8 cellular contexts compared by ENCODE assay signal in the genomic region with DNA sequence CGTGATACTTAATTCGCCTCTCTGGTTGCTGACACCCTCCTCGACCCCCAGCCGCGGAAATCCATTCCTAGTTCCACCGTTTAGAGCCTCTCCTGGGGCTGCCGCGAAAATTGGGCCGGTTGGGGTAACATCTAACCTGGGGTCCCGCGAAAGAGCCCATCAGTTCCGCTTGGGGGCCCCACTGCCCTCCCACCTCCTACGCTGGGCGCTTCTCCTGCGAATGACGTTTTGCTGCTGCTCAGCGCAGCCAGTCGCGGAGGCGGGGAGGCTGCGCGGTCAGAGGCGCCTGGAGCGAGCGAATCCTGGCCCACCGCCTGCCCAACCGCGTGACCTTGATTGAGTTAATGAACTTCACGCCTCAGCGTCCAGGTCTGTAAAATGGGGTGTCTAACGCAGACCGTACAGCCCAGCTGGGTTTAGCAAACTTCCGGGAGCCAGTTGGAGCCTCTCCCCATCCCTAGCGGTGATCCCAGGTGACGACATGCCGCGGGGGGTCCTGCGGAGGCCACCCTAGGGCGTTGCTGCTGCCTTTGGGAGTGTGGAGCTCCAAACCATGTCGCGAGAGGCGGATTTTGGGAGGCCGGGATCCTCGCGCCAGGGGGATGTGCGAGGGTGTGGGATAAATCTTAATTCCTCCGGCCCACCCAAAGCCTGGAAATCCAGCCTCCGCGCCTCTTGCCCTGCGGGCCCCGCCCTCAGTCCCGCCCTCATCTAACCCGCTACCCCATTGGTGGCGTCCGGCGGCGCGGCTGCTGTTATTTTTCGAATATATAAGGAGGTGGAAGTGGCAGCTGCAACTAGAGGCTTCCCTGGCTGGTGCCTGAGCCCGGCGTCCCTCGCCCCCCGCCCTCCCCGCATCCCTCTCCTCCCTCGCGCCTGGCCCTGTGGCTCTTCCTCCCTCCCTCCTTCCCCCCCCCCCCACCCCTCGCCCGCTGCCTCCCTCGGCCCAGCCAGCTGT. TPM values are rescaled to one million over a fixed set of nuclear protein-coding genes. Genes with fewer than 3 reads are reported as not detected.
DNase-seq lines count a peak whose midpoint lies in the region; ATAC-seq and TF ChIP-seq lines count a peak whose summit lies in the region.

CDC25B (plus strand) TSS at position 800 of the 958 bp plus-strand sequence. CDS start 222 bp downstream, outside the sequence.

- peak; percentile 38 for TF ChIP-seq CTCF in coronary artery (IDR thresholded peaks at IDR 0.05)

- H3K36me3 Mint-ChIP-seq in activated CD4-positive, alpha-beta T cell treated with anti-CD3 and anti-CD28 coated beads, Interleukin-2, amount 10 ng/mL, durations not matched to agents 24 days and 14 days (ENCODE audit: low read depth), result peaks cover 25% of the 10 kb centered on the region

- peak within 1 kb of the TSS; percentile 96 for H3K27ac Mint-ChIP-seq in activated CD4-positive, alpha-beta T cell treated with anti-CD3 and anti-CD28 coated beads, Interleukin-2, amount 10 ng/mL, durations not matched to agents 24 days and 14 days

- H3K4me3 ChIP-seq in BLaER1 treated with 17β-estradiol and CSF1 and Interleukin-3, amounts not matched to agents 10 nM and 100 nM, result peak within 1 kb of the TSS; percentile 66 to 90 (median 78)
- peak within 1 kb of the TSS; percentile 73 for H3K4me3 ChIP-seq in coronary artery

- H3K36me3 ChIP-seq in BLaER1 treated with 17β-estradiol and CSF1 and Interleukin-3, amounts not matched to agents 10 nM and 100 nM, result peaks cover 7 to 36% (median 24%) of the 10 kb centered on the region in 11 experiments; a peak in 21 of 22 replicates

- peak; percentile 98 for DNase-seq in NCI-H69 (lab: John Stamatoyannopoulos, UW)
- DNase-seq in activated CD4-positive, alpha-beta T cell treated with anti-CD3 and anti-CD28 coated beads, Interleukin-2, amount 10 ng/mL, durations not matched to agents 24 days and 14 days, result peak; percentile 96
- DNase-seq in coronary artery (ENCODE audit: low spot score), result peak; percentile 95
- DNase-seq in left lobe of liver (ENCODE audit: low spot score), result peak; percentile 93
- DNase-seq in stimulated activated CD4-positive, alpha-beta T cell treated with anti-CD3 and anti-CD28 coated beads, Interleukin-2, amount 100 ng/mL, for 48 hours, result peak; percentile 82 to 87

- intact Hi-C loops in activated CD4-positive, alpha-beta T cell treated with anti-CD3 and anti-CD28 coated beads, Interleukin-2, amount 10 ng/mL, durations not matched to agents 24 days and 14 days (cut with micrococcal nuclease), result loop anchor here (1.0 to 5.0 kb wide), 6 partner anchors 8 to 217 kb away; partner anchors contain the start of genes AP5S1 and MAVS

- ATAC-seq in GM19351 (IDR thresholded peaks at IDR 0.05; ENCODE audit: unreplicated experiment) (peak; percentile 73), HG03558 (IDR thresholded peaks at IDR 0.05; ENCODE audit: extremely low read depth, unreplicated experiment) (peak; percentile 37), left lobe of liver (peak; percentile 91)

- H3K4me1 ChIP-seq in BLaER1 treated with 17β-estradiol and CSF1 and Interleukin-3, amounts not matched to agents 10 nM and 100 nM, result peaks cover 40 to 58% (median 52%) of the 10 kb centered on the region in 10 experiments

- H3K4me2 ChIP-seq in BLaER1 treated with 17β-estradiol and CSF1 and Interleukin-3, amounts not matched to agents 10 nM and 100 nM, result peak within 1 kb of the TSS; percentile 89 to 100 (median 97)

- H3K27ac ChIP-seq in BLaER1 treated with 17β-estradiol and CSF1 and Interleukin-3, amounts not matched to agents 10 nM and 100 nM, result peak within 1 kb of the TSS; percentile 71 to 92 (median 88)
- peak within 1 kb of the TSS; percentile 93 for H3K27ac ChIP-seq in coronary artery

- H3K9ac ChIP-seq in BLaER1 treated with 17β-estradiol and CSF1 and Interleukin-3, amounts not matched to agents 10 nM and 100 nM, result peak within 1 kb of the TSS; percentile 82 to 92 (median 86)

- no peaks in the 10 kb centered on the region for H3K27me3 Mint-ChIP-seq in activated CD4-positive, alpha-beta T cell treated with anti-CD3 and anti-CD28 coated beads, Interleukin-2, amount 10 ng/mL, durations not matched to agents 24 days and 14 days

- no peaks in the 10 kb centered on the region for H3K9me3 ChIP-seq in BLaER1 treated with 17β-estradiol and CSF1 and Interleukin-3, amounts not matched to agents 10 nM and 100 nM (replicated peaks in 1 of 11)

- no peaks in the 10 kb centered on the region for H3K27me3 ChIP-seq in BLaER1 treated with 17β-estradiol and CSF1 and Interleukin-3, amounts not matched to agents 10 nM and 100 nM

- H3K4me3 Mint-ChIP-seq in activated CD4-positive, alpha-beta T cell treated with anti-CD3 and anti-CD28 coated beads, Interleukin-2, amount 10 ng/mL, durations not matched to agents 24 days and 14 days, result peak within 1 kb of the TSS; percentile 97

- peaks cover 44% of the 10 kb centered on the region for H3K4me1 Mint-ChIP-seq in activated CD4-positive, alpha-beta T cell treated with anti-CD3 and anti-CD28 coated beads, Interleukin-2, amount 10 ng/mL, durations not matched to agents 24 days and 14 days

- peaks cover 0 to 13% (median 0%) of the 10 kb centered on the region in 11 experiments; a peak in 5 of 22 replicates for H4K20me1 ChIP-seq in BLaER1 treated with 17β-estradiol and CSF1 and Interleukin-3, amounts not matched to agents 10 nM and 100 nM

- H3K9me3 Mint-ChIP-seq in activated CD4-positive, alpha-beta T cell treated with anti-CD3 and anti-CD28 coated beads, Interleukin-2, amount 10 ng/mL, durations not matched to agents 24 days and 14 days, result no peaks in the 10 kb centered on the region

RNA-seq across cellular contexts. Expression of gene CDC25B, which starts in this region (rescaled TPM):
- 70.7 and 75.5 TPM in 2 replicates for total RNA-seq in activated CD4-positive, alpha-beta T cell treated with anti-CD3 and anti-CD28 coated beads, Interleukin-2, amount 10 ng/mL, durations not matched to agents 24 days and 14 days
- total RNA-seq in left lobe of liver, result 12.4 TPM

Comparison
In these comparisons a context has a peak if more than half of its experiments do, and no peak if none do; other contexts are left out.
1. Peak in every context shown above with its lines: DNase-seq, ATAC-seq, H3K4me3 ChIP-seq and H3K27ac ChIP-seq.
2. ATAC-seq: peak in every context shown above with its lines; median percentile 91 in left lobe of liver; 73 in GM19351; 37 in HG03558.